Comparison of ENCODE assay signal across 8 cellular contexts in the genomic region with DNA sequence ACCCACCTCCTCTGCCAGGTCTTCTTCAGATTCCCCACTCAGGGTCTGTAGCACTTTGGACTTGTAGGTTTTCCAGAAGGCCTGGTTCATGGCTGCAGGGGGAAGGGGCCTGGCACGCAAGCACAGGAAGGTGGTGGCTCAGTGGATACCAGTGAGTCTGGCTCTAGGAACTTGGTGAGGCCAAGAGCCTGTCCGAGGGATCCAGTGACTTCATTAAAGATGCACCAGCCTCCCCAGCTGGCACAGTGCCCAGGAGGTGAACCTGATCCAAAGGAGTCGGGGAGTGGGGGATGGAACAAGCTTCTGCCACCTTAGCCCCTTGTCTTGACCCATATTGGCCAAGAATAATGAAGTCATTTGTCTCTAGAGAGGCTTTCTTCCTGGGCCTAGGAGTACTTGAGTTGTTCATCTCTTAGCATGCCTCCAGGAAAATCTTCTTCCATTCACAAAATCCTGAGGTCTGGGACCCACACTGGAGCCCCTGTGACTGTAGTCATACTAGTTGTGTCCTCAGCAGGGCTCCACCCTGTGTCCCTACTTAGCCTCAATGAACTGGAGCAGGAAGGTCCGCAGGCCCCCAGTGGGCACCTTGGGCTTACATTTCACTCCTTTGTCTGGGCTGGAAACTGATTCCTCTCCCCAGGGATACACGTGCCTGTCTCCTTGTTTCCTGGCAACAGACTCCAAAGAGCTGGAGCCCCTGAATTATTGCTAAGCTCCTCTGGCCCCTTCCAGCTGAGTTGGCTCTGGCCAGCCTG. TPM values are rescaled to one million over a fixed set of nuclear protein-coding genes. Genes with fewer than 3 reads are reported as not detected.
DNase-seq lines count a peak whose midpoint lies in the region; ATAC-seq, FAIRE-seq and TF ChIP-seq lines count a peak whose summit lies in the region.

A gene (minus strand): TSS at position 554 of the 758 bp plus-strand sequence. CDS start 464 bp downstream, at position 90.

- no peak for FAIRE-seq in pancreas (lab: Jason Lieb, UNC)

- H3K79me2 ChIP-seq in SK-N-SH (ENCODE audit: insufficient read depth): peaks cover 17% of the 10 kb centered on the region; the same call in 1 of the 2 replicates
- H3K79me2 ChIP-seq in OCI-LY7 (ENCODE audit: insufficient read depth, low read depth, low read length): peaks cover 14% of the 10 kb centered on the region

- H3K4me2 ChIP-seq in SK-N-SH: peak within 1 kb of the TSS; percentile 95
- H3K4me2 ChIP-seq in OCI-LY7 (ENCODE audit: low read length): peak within 1 kb of the TSS; percentile 87

- H4K20me1 ChIP-seq in SK-N-SH (ENCODE audit: insufficient read depth): no peaks in the 10 kb centered on the region
- no peaks in the 10 kb centered on the region for H4K20me1 ChIP-seq in OCI-LY7 (ENCODE audit: insufficient read depth, low read length)

- H3K27me3 ChIP-seq in SK-N-SH (ENCODE audit: insufficient read depth): no peaks in the 10 kb centered on the region
- no peaks in the 10 kb centered on the region for H3K27me3 ChIP-seq in pancreas

- H3K9ac ChIP-seq in SK-N-SH: peak within 1 kb of the TSS; percentile 92

- DNase-seq in SK-N-SH (no peak), OCI-LY7 (ENCODE audit: low spot score) (no peak), epithelial cell of prostate (ENCODE audit: low read depth, low spot score) (no peak), pancreas (peak in 2 of 6 donors; percentile 68 to 81)
- DNase-seq in effector CD4-positive, alpha-beta T cell: no peak
- no peak for DNase-seq in stimulated activated naive CD4-positive, alpha-beta T cell treated with Interleukin-2 at 50 U/mL for 16 hours (lab: John Stamatoyannopoulos, UW)

- no peak for TF ChIP-seq EP300 in SK-N-SH (IDR thresholded peaks at IDR 0.05; ENCODE audit: borderline replicate concordance in 1 of 2, low read depth in 1 of 2, low read length in 1 of 2)

- H3K36me3 ChIP-seq in SK-N-SH (replicated peaks in 1 of 2; ENCODE audit: control insufficient read depth in 1 of 2, insufficient read depth in 2 of 2, low read length in 1 of 2) (peaks cover 0 to 2% of the 10 kb centered on the region in 2 experiments), OCI-LY7 (ENCODE audit: insufficient read depth, low read length) (peaks cover 22% of the 10 kb centered on the region), pancreas (no peaks in the 10 kb centered on the region)

- POLR2A ChIA-PET in SK-N-SH (lab: Yijun Ruan, JAX) (no interaction called here), OCI-LY7 (lab: Charles Lee) (no interaction called here)

- H3K4me3 ChIP-seq in SK-N-SH (ENCODE audit: low read depth in 2 of 2, low read length in 1 of 2): peak within 1 kb of the TSS; percentile 85 to 98
- peak within 1 kb of the TSS; percentile 81 for H3K4me3 ChIP-seq in OCI-LY7 (ENCODE audit: low read depth, low read length, poor library complexity, severe bottlenecking)
- peak within 1 kb of the TSS; percentile 63 to 98 (median 94) for H3K4me3 ChIP-seq in pancreas

- H3K4me1 ChIP-seq in SK-N-SH (ENCODE audit: control insufficient read depth in 1 of 2, insufficient read depth in 2 of 2, low read depth in 1 of 2, low read length in 1 of 2): peaks cover 0 to 22% of the 10 kb centered on the region in 2 experiments; a peak in 2 of 4 replicates
- H3K4me1 ChIP-seq in OCI-LY7 (ENCODE audit: insufficient read depth, low read length, poor library complexity, severe bottlenecking): peaks cover 9% of the 10 kb centered on the region
- peaks cover 0 to 9% (median 9%) of the 10 kb centered on the region in 3 donors for H3K4me1 ChIP-seq in pancreas

- BruUV-seq in OCI-LY7 (replicated peaks; lab: Mats Ljungman, UMichigan): no TSS peak

- H3K27ac ChIP-seq in SK-N-SH (ENCODE audit: low read depth in 2 of 2, low read length in 1 of 2): peak within 1 kb of the TSS; percentile 48 to 54; a peak in 3 of 4 replicates
- no peak within 1 kb of the TSS for H3K27ac ChIP-seq in OCI-LY7 (ENCODE audit: low read depth, low read length, poor library complexity, severe bottlenecking)
- peak within 1 kb of the TSS; percentile 30 for H3K27ac ChIP-seq in epithelial cell of prostate
- H3K27ac ChIP-seq in pancreas: peak within 1 kb of the TSS; percentile 67 to 85 (median 74)

- intact Hi-C loops in OCI-LY7 (cut with micrococcal nuclease; ENCODE audit: unreplicated experiment): loop anchor here (1.0 kb wide), 2 partner anchors 57 to 66 kb away; a partner anchor contains a TSS
- intact Hi-C loops in pancreas (cut with DNase I): no loop called here

- ATAC-seq in SK-N-SH treated with all-trans-retinoic acid at 6 μM for 48 hours: no peak
- ATAC-seq in pancreas: no peak
- ATAC-seq in HG03442 (IDR thresholded peaks at IDR 0.05; ENCODE audit: unreplicated experiment): no peak

- WGBS in SK-N-SH (ENCODE audit: low lambda C conversion rate): 93% methylated on average over 4 of the region's 5 CpGs
- WGBS in pancreas, 2 donors: 60 to 66% methylated on average over 5 of the region's 5 CpGs

- TF ChIP-seq RAD21 in SK-N-SH (IDR thresholded peaks at IDR 0.05; ENCODE audit: low read length): no peak

- TF ChIP-seq CTCF in SK-N-SH (IDR thresholded peaks at IDR 0.05) (no peak), OCI-LY7 (conservative IDR thresholded peaks at IDR 0.05; ENCODE audit: low read length) (no peak), pancreas (IDR thresholded peaks at IDR 0.05) (no peak)

- H3F3A ChIP-seq in SK-N-SH (replicated peaks; ENCODE audit: insufficient read depth): peaks cover 4% of the 10 kb centered on the region

- H3K9me3 ChIP-seq in SK-N-SH (no peaks in the 10 kb centered on the region), OCI-LY7 (ENCODE audit: low read length) (no peaks in the 10 kb centered on the region), pancreas (no peaks in the 10 kb centered on the region)

- peak within 1 kb of the TSS; percentile 86 for H2AFZ ChIP-seq in SK-N-SH (ENCODE audit: low read depth)
- peak within 1 kb of the TSS; percentile 44; the same call in 1 of the 2 replicates for H2AFZ ChIP-seq in OCI-LY7 (ENCODE audit: low read length)

- H3K9me2 ChIP-seq in SK-N-SH (no peaks in the 10 kb centered on the region), OCI-LY7 (ENCODE audit: insufficient read depth, low read length) (no peaks in the 10 kb centered on the region)

- CTCF ChIA-PET in SK-N-SH (lab: Yijun Ruan, JAX) (interaction anchor here (0.6 to 2.7 kb wide), 14 partner anchors 11 to 171 kb away, joined by 3 to 28 read pairs (median 6); a partner anchor contains a TSS), OCI-LY7 (lab: Charles Lee; ENCODE audit: unreplicated experiment) (no interaction called here)

TF ChIP-seq in SK-N-SH, 30 proteins besides CTCF, POLR2A, EP300 and RAD21:
- TF ChIP-seq RCOR1 (IDR thresholded peaks at IDR 0.05; ENCODE audit: low read length) (no peak), NFIC (IDR thresholded peaks at IDR 0.05; ENCODE audit: borderline replicate concordance) (0 out of 2 replicates have a peak, but pooled peaks have one; percentile 16), SMC3 (IDR thresholded peaks at IDR 0.05; ENCODE audit: low read depth, low read length) (no peak), MEF2A (IDR thresholded peaks at IDR 0.05; ENCODE audit: borderline replicate concordance, low read depth) (no peak), TAF1 (IDR thresholded peaks at IDR 0.05; ENCODE audit: borderline replicate concordance, low read depth, low read length) (no peak), JUND (IDR thresholded peaks at IDR 0.05) (no peak)

TF ChIP-seq in SK-N-SH treated with all-trans-retinoic acid at 6 μM for 48 hours, 23 proteins besides CTCF, POLR2A, EP300 and RAD21:
- no peak for TF ChIP-seq ZFP3 (CRISPR knock-in tag; IDR thresholded peaks at IDR 0.05)
- no peak for TF ChIP-seq GLIS3 (CRISPR knock-in tag; IDR thresholded peaks at IDR 0.05)
- TF ChIP-seq OSR1 (CRISPR knock-in tag; IDR thresholded peaks at IDR 0.05): no peak
- no peak for TF ChIP-seq ZC3H10 (CRISPR knock-in tag; IDR thresholded peaks at IDR 0.05)
- TF ChIP-seq, protein P1, sequence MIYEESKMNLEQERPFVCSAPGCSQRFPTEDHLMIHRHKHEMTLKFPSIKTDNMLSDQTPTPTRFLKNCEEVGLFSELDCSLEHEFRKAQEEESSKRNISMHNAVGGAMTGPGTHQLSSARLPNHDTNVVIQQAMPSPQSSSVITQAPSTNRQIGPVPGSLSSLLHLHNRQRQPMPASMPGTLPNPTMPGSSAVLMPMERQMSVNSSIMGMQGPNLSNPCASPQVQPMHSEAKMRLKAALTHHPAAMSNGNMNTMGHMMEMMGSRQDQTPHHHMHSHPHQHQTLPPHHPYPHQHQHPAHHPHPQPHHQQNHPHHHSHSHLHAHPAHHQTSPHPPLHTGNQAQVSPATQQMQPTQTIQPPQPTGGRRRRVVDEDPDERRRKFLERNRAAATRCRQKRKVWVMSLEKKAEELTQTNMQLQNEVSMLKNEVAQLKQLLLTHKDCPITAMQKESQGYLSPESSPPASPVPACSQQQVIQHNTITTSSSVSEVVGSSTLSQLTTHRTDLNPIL (CRISPR knock-in tag; IDR thresholded peaks at IDR 0.05; ENCODE audit: low read depth): no peak
TF ChIP-seq in SK-N-SH treated with all-trans-retinoic acid at 6 μM for 48 hours: peak in this region for 0.

RNA-seq across cellular contexts. Expression of the gene that starts here (rescaled TPM):
- not detected in 2 replicates for polyA plus RNA-seq in SK-N-SH (2012; rRNA removed)
- polyA plus RNA-seq in SK-N-SH (2012; cell fraction: cytosol; rRNA removed): not detected in 2 replicates
- polyA plus RNA-seq in SK-N-SH (2012; cell fraction: nucleus; rRNA removed): not detected in 2 replicates
- total RNA-seq in OCI-LY7 (2014; rRNA removed; shearing (Covaris generic)): not detected in 2 replicates
- not detected in 2 replicates for total RNA-seq in OCI-LY7 (2022)
- not detected for total RNA-seq in pancreas
- polyA plus RNA-seq in pancreas: not detected
